In the genomic region with DNA sequence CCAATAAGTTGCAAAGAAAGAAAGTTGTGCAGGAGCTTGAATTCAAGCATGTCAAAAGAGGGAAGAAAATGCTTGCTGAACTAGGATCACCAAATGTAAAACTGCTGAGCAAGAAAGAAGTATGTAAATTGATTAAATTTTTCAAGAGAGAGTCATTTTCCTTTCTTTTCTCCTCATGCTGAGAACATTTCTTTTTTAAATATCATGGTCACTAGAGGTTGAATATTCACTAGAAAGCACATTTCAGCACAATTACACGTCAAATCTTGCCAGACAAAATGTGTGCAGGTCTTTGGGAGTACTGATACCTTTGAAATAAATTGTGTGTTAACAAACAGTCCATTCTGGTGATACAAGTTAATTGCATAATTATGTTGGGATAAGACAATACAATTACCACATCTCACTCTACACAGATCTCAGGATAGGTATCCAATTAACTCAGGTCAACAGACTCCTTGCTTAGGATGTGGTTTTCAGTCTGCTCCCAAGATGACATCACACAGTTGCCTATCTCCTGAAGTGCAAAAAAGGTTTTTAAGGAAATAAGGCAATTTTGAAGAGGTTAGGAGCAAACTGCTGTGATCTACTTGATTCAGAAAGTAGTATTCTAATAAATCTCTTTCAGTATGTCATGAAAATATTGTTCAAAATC, we compare ENCODE assay signal across 25 cellular contexts.
"Had no signal": no experiment of that assay in that cellular context is flagged by ENCODE, and none has a peak within 500 bp of the region (broad histone marks: within the 10 kb centered on the region; RNA-seq: fewer than 3 reads in every experiment).

No MANE protein-coding gene starts in this region.

- DNase-seq: activated CD4-positive, alpha-beta T cell treated with anti-CD3 and anti-CD28 coated beads for 36 hours; activated CD4-positive, alpha-beta T cell treated with anti-CD3 and anti-CD28 coated beads, Interleukin-2, amount 50 U/mL, for 48 hours; activated gamma-delta T cell treated with Interleukin-2 at 50 U/mL for 16 hours; adrenal gland; brain microvascular endothelial cell; central memory CD4-positive, alpha-beta T cell; dorsolateral prefrontal cortex; endodermal cell; foreskin keratinocyte; glutamatergic neuron; hippocampal formation; islet precursor cell; midbrain; nucleus accumbens; posterior cingulate gyrus; retina; stimulated activated CD4-positive, alpha-beta T cell treated with anti-CD3 and anti-CD28 coated beads, Interleukin-12 subunit alpha, Interleukin-12 subunit beta, amount 100 ng/mL, for 4 hours; stimulated activated CD4-positive, alpha-beta T cell treated with anti-CD3 and anti-CD28 coated beads, Interleukin-1b, Interleukin-23, amount 100 ng/mL, for 48 hours; stimulated activated CD8-positive, alpha-beta memory T cell treated with anti-CD3 and anti-CD28 coated beads, Interleukin-4, amount 100 ng/mL, for 48 hours; stimulated activated naive CD4-positive, alpha-beta T cell; thyroid gland had no signal

- H3K9me3 Mint-ChIP-seq: endodermal cell, nephron had no signal

- H3K27me3 ChIP-seq: adrenal gland, brain microvascular endothelial cell, dorsolateral prefrontal cortex, foreskin keratinocyte, thyroid gland had no signal

- H3K36me3 Mint-ChIP-seq: activated naive CD4-positive, alpha-beta T cell treated with anti-CD3 and anti-CD28 coated beads, Interleukin-2, amount 50 U/mL, for 72 hours had no signal

- ATAC-seq: activated CD4-positive, alpha-beta T cell treated with anti-CD3 and anti-CD28 coated beads for 36 hours; activated naive CD4-positive, alpha-beta T cell treated with anti-CD3 and anti-CD28 coated beads, Interleukin-2, amount 50 U/mL, for 72 hours; foreskin keratinocyte; WTC11 had no signal

- H3K4me1 ChIP-seq: adrenal gland, foreskin keratinocyte, thyroid gland had no signal

- H3K27me3 Mint-ChIP-seq: activated CD4-positive, alpha-beta T cell treated with anti-CD3 and anti-CD28 coated beads for 36 hours had no signal

- H3K27ac Mint-ChIP-seq: activated CD4-positive, alpha-beta T cell treated with anti-CD3 and anti-CD28 coated beads for 36 hours; activated naive CD4-positive, alpha-beta T cell treated with anti-CD3 and anti-CD28 coated beads, Interleukin-2, amount 50 U/mL, for 72 hours; endodermal cell; nephron; WTC11 had no signal

- H3K4me1 Mint-ChIP-seq: activated CD4-positive, alpha-beta T cell treated with anti-CD3 and anti-CD28 coated beads for 36 hours had no signal

- H3K9me3 ChIP-seq: adrenal gland, thyroid gland had no signal

- H3K27ac ChIP-seq: adrenal gland, brain microvascular endothelial cell, epithelial cell of prostate, foreskin keratinocyte, thyroid gland had no signal

- H3K4me3 Mint-ChIP-seq: activated CD4-positive, alpha-beta T cell treated with anti-CD3 and anti-CD28 coated beads for 36 hours; endodermal cell; nephron; WTC11 had no signal
